ENCODE assay signal across 1 cellular context in genomic region chr16:27291722-27292240, GRCh38.
TF ChIP-seq lines count a peak whose summit lies in the region.

No MANE protein-coding gene starts in this region.

TF ChIP-seq in IMR-90, 13 proteins besides CTCF, POLR2A, EP300 and RAD21:
- TF ChIP-seq NFE2L2 (IDR thresholded peaks at IDR 0.05; ENCODE audit: low read depth, low read length) (no peak), RFX5 (IDR thresholded peaks at IDR 0.05; ENCODE audit: low read depth, low read length) (no peak), USF2 (IDR thresholded peaks at IDR 0.05; ENCODE audit: low read depth, low read length) (no peak), FOS (IDR thresholded peaks at IDR 0.05; ENCODE audit: low read depth, low read length) (no peak), BHLHE40 (IDR thresholded peaks at IDR 0.05; ENCODE audit: low read depth, low read length) (no peak), CHD1 (IDR thresholded peaks at IDR 0.05; ENCODE audit: low read depth, low read length) (no peak), SMC3 (IDR thresholded peaks at IDR 0.05; ENCODE audit: low read depth, low read length) (no peak), MXI1 (IDR thresholded peaks at IDR 0.05; ENCODE audit: borderline replicate concordance, low read depth, low read length) (no peak), MAFK (IDR thresholded peaks at IDR 0.05; ENCODE audit: low read depth, low read length) (no peak), MAZ (IDR thresholded peaks at IDR 0.05; ENCODE audit: borderline replicate concordance, low read depth, low read length) (no peak), RCOR1 (IDR thresholded peaks at IDR 0.05; ENCODE audit: insufficient replicate concordance, low read length) (no peak), CEBPB (IDR thresholded peaks at IDR 0.05; ENCODE audit: low read depth, low read length) (no peak)
TF ChIP-seq in IMR-90: peak in this region for 0.
